6 cellular contexts compared by ENCODE assay signal in the genomic region with DNA sequence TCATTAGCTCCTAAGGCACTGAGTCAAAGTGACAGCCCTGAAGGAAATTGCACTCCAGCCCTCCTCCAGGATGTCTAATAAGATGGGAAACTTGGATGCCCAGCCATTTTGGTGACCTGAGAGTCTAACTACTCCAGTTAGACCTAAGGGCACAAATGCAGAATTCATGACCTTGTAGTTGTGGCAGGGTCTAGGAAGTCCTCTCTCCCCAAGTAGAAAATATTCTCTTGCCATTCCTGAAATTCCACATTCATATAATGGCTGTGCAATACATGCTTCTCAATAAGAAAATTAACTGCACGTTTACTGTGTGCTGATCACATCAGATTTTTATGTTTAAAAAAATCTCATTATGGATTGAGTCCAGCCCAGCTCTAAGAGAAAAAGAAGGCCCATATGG.
"Had no signal": no experiment of that assay in that cellular context is flagged by ENCODE, and none has a peak within 500 bp of the region (broad histone marks: within the 10 kb centered on the region; RNA-seq: fewer than 3 reads in every experiment).

No MANE protein-coding gene starts in this region.

- H3K4me3 ChIP-seq: GM23338, K562 had no signal

- H3K27ac Mint-ChIP-seq: GM23338, H9 had no signal

- DNase-seq: H9, HCEC 1CT, KG1 had no signal

- ATAC-seq: GM23338, HepG2, K562 had no signal

- H3K4me3 Mint-ChIP-seq: GM23338, H9 had no signal

- H3K9me3 Mint-ChIP-seq: GM23338, H9 had no signal
